ENCODE assay signal across 8 cellular contexts in the genomic region with DNA sequence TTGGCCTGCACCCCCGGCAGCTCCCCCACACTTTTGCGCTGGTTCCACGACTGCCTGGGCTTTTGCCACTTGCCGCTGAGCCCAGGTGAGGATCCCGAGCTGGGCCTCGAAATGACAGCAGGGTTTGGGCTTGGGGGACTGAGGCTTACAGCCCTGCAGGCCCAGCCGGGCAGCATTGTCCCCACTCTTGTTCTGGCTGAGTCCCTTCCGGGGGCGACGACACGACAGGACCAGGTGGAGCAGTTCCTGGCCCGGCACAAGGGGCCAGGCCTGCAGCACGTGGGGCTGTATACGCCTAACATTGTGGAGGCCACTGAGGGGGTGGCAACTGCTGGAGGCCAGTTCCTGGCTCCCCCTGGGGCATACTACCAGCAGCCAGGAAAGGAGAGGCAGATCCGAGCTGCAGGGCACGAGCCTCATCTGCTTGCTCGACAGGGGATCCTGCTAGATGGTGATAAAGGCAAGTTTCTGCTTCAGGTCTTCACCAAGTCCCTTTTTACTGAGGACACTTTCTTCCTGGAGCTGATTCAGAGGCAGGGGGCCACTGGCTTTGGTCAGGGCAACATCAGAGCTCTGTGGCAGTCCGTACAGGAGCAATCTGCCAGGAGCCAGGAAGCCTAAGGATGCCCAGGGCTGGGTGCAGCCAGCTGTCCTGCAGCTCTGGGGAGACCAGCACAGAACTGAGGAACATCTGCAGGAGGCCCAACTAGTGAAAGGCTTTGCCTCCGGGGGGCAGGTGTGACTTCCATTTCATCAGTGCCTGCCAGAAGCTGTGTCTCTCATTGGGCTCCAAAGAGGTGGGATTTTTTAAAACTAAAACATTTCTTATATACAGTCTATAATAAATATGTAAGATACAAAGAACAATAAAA. TPM values are rescaled to one million over a fixed set of nuclear protein-coding genes. Genes with fewer than 3 reads are reported as not detected.
A peak's percentile ranks its signal among the peaks of the same experiment; 100 is the strongest.
DNase-seq lines count a peak whose midpoint lies in the region; ATAC-seq lines count a peak whose summit lies in the region.

No MANE protein-coding gene starts in this region.

- peak; percentile 13 for ATAC-seq in GM18909 (IDR thresholded peaks at IDR 0.05; ENCODE audit: poor library complexity, unreplicated experiment)
- ATAC-seq in memory B cell (ENCODE audit: low read depth) = peak; percentile 6
- no peak for ATAC-seq in GM21390 (IDR thresholded peaks at IDR 0.05; ENCODE audit: unreplicated experiment)
- no peak for ATAC-seq in GM19452 (IDR thresholded peaks at IDR 0.05; ENCODE audit: unreplicated experiment)

- intact Hi-C loops in CD4-positive, alpha-beta memory T cell (cut with micrococcal nuclease) = no loop called here

- peak overlapping the region in 2 of 7 donors; percentile 17 to 21 for H3K27ac Mint-ChIP-seq in CD4-positive, alpha-beta memory T cell
- H3K27ac Mint-ChIP-seq in activated CD4-positive, alpha-beta memory T cell treated with anti-CD3 and anti-CD28 coated beads, Interleukin-2, amount 10 ng/mL, durations not matched to agents 7 days and 5 days = peak overlapping the region; percentile 10
- no peak overlapping the region for H3K27ac Mint-ChIP-seq in memory B cell

- no peak overlapping the region for H3K4me3 ChIP-seq in CD4-positive, alpha-beta memory T cell (ENCODE audit: low read length in 2 of 2)

- CTCF ChIA-PET in CD4-positive, alpha-beta memory T cell (lab: Charles Lee; ENCODE audit: partially characterized antibody) = interaction anchor here (1.1 to 1.8 kb wide), 3 partner anchors 12 to 241 kb away, joined by 3 to 7 read pairs (median 5); partner anchors contain the start of gene TOE1
- CTCF ChIA-PET in activated CD4-positive, alpha-beta memory T cell treated with anti-CD3 and anti-CD28 coated beads, Interleukin-2, amount 10 ng/mL, durations not matched to agents 7 days and 5 days (lab: Charles Lee) = interaction anchor here (0.7 to 2.7 kb wide), 6 partner anchors 12 to 584 kb away, joined by 3 to 16 read pairs (median 4); partner anchors contain the start of genes MUTYH and TOE1

- POLR2A ChIA-PET in CD4-positive, alpha-beta memory T cell (lab: Charles Lee; ENCODE audit: partially characterized antibody) = interaction anchor here (0.8 to 4.9 kb wide), 7 partner anchors 12 to 543 kb away, joined by 3 to 58 read pairs (median 4); partner anchors contain the start of genes MUTYH, TESK2 and TOE1
- POLR2A ChIA-PET in activated CD4-positive, alpha-beta memory T cell treated with anti-CD3 and anti-CD28 coated beads, Interleukin-2, amount 10 ng/mL, durations not matched to agents 7 days and 5 days (lab: Charles Lee) = interaction anchor here (1.0 to 9.9 kb wide), 11 partner anchors 11 to 606 kb away, joined by 3 to 143 read pairs (median 6); partner anchors contain the start of genes BTBD19, CCDC163, DYNLT4 and HECTD3

- no peaks in the 10 kb centered on the region for H3K9me3 Mint-ChIP-seq in CD4-positive, alpha-beta memory T cell
- no peaks in the 10 kb centered on the region for H3K9me3 Mint-ChIP-seq in activated CD4-positive, alpha-beta memory T cell treated with anti-CD3 and anti-CD28 coated beads, Interleukin-2, amount 10 ng/mL, durations not matched to agents 7 days and 5 days
- H3K9me3 Mint-ChIP-seq in memory B cell = no peaks in the 10 kb centered on the region

- DNase-seq in CD4-positive, alpha-beta memory T cell = no peak
- no peak for DNase-seq in activated CD4-positive, alpha-beta memory T cell treated with anti-CD3 and anti-CD28 coated beads, Interleukin-2, amount 10 ng/mL, durations not matched to agents 7 days and 5 days
- DNase-seq in memory B cell (ENCODE audit: low spot score in 2 of 2) (no peak), superior temporal gyrus (ENCODE audit: extremely low spot score) (no peak), NCI-H1436 (lab: John Stamatoyannopoulos, UW) (no peak)

- no peak overlapping the region for H3K27ac ChIP-seq in CD4-positive, alpha-beta memory T cell (ENCODE audit: low read depth, low read length)

- H3K27me3 Mint-ChIP-seq in CD4-positive, alpha-beta memory T cell = no peaks in the 10 kb centered on the region
- no peaks in the 10 kb centered on the region for H3K27me3 Mint-ChIP-seq in activated CD4-positive, alpha-beta memory T cell treated with anti-CD3 and anti-CD28 coated beads, Interleukin-2, amount 10 ng/mL, durations not matched to agents 7 days and 5 days
- no peaks in the 10 kb centered on the region for H3K27me3 Mint-ChIP-seq in memory B cell

- H3K4me1 ChIP-seq in CD4-positive, alpha-beta memory T cell (ENCODE audit: insufficient read depth, low read length) = peaks cover 13% of the 10 kb centered on the region

- peaks cover 14% of the 10 kb centered on the region for H3K36me3 ChIP-seq in CD4-positive, alpha-beta memory T cell (ENCODE audit: insufficient read depth, low read length)

- peaks cover 4 to 24% of the 10 kb centered on the region in 2 donors for H3K36me3 Mint-ChIP-seq in CD4-positive, alpha-beta memory T cell
- peaks cover 20% of the 10 kb centered on the region for H3K36me3 Mint-ChIP-seq in activated CD4-positive, alpha-beta memory T cell treated with anti-CD3 and anti-CD28 coated beads, Interleukin-2, amount 10 ng/mL, durations not matched to agents 7 days and 5 days (ENCODE audit: low read depth)
- H3K36me3 Mint-ChIP-seq in memory B cell = peaks cover 2% of the 10 kb centered on the region

- no peaks in the 10 kb centered on the region for H3K27me3 ChIP-seq in CD4-positive, alpha-beta memory T cell (ENCODE audit: insufficient read depth, low read length)

- peaks cover 3 to 26% (median 4%) of the 10 kb centered on the region in 4 donors for H3K4me1 Mint-ChIP-seq in CD4-positive, alpha-beta memory T cell
- peaks cover 25% of the 10 kb centered on the region for H3K4me1 Mint-ChIP-seq in activated CD4-positive, alpha-beta memory T cell treated with anti-CD3 and anti-CD28 coated beads, Interleukin-2, amount 10 ng/mL, durations not matched to agents 7 days and 5 days
- H3K4me1 Mint-ChIP-seq in memory B cell = peaks cover 18% of the 10 kb centered on the region

- H3K9me3 ChIP-seq in CD4-positive, alpha-beta memory T cell (ENCODE audit: control insufficient read depth in 1 of 2, low read length in 2 of 2) = no peaks in the 10 kb centered on the region

- H3K4me3 Mint-ChIP-seq in CD4-positive, alpha-beta memory T cell = peak overlapping the region; percentile 51 to 86 (median 67)
- H3K4me3 Mint-ChIP-seq in activated CD4-positive, alpha-beta memory T cell treated with anti-CD3 and anti-CD28 coated beads, Interleukin-2, amount 10 ng/mL, durations not matched to agents 7 days and 5 days = peak overlapping the region; percentile 74
- H3K4me3 Mint-ChIP-seq in memory B cell = peak overlapping the region; percentile 72

RNA-seq across cellular contexts. Expression of gene HPDL, which starts 1.2 kb away (rescaled TPM):
- under 1 TPM; 0.19 to 0.32 TPM for total RNA-seq in CD4-positive, alpha-beta memory T cell
- under 1 TPM; 0.30 to 0.78 TPM for polyA plus RNA-seq in CD4-positive, alpha-beta memory T cell
- total RNA-seq in activated CD4-positive, alpha-beta memory T cell treated with anti-CD3 and anti-CD28 coated beads, Interleukin-2, amount 10 ng/mL, durations not matched to agents 7 days and 5 days = 1 to 10 TPM; 5.5 to 5.6 TPM

RNA-seq across cellular contexts. Expression of gene TOE1, which starts 12.1 kb away (rescaled TPM):
- total RNA-seq in CD4-positive, alpha-beta memory T cell = 10 to 100 TPM; 18.2 to 18.9 TPM
- 10 to 100 TPM in 1 of 2 donors, 1 to 10 TPM in 1; 6.1 to 13.5 TPM for polyA plus RNA-seq in CD4-positive, alpha-beta memory T cell
- 10 to 100 TPM; 16.6 to 18.3 TPM for total RNA-seq in activated CD4-positive, alpha-beta memory T cell treated with anti-CD3 and anti-CD28 coated beads, Interleukin-2, amount 10 ng/mL, durations not matched to agents 7 days and 5 days

RNA-seq across cellular contexts. Expression of gene MUTYH, which starts 12.4 kb away (rescaled TPM):
- 10 to 100 TPM; 70.0 to 72.1 TPM for total RNA-seq in CD4-positive, alpha-beta memory T cell
- polyA plus RNA-seq in CD4-positive, alpha-beta memory T cell = 10 to 100 TPM; 24.0 to 26.1 TPM
- total RNA-seq in activated CD4-positive, alpha-beta memory T cell treated with anti-CD3 and anti-CD28 coated beads, Interleukin-2, amount 10 ng/mL, durations not matched to agents 7 days and 5 days = 10 to 100 TPM; 37.2 to 39.2 TPM

Comparison
In these comparisons a context has a peak if more than half of its experiments do, and no peak if none do; other contexts are left out.
1. ATAC-seq: peak in GM18909 (single experiment) and memory B cell (single experiment); none in GM21390 (single experiment) and GM19452 (single experiment).
2. RNA of gene HPDL, which starts 1.2 kb away (total RNA-seq): 5.5 to 5.6 TPM in activated CD4-positive, alpha-beta memory T cell treated with anti-CD3 and anti-CD28 coated beads, Interleukin-2, amount 10 ng/mL, durations not matched to agents 7 days and 5 days; 0.19 to 0.32 TPM in CD4-positive, alpha-beta memory T cell; every median in the first group is over 4 times any median in the second.
3. Peak in every context shown above with its lines, with median percentiles within 50 percentile points of each other: H3K4me3 Mint-ChIP-seq.